Comparison of ENCODE assay signal across 19 cellular contexts in the genomic region with DNA sequence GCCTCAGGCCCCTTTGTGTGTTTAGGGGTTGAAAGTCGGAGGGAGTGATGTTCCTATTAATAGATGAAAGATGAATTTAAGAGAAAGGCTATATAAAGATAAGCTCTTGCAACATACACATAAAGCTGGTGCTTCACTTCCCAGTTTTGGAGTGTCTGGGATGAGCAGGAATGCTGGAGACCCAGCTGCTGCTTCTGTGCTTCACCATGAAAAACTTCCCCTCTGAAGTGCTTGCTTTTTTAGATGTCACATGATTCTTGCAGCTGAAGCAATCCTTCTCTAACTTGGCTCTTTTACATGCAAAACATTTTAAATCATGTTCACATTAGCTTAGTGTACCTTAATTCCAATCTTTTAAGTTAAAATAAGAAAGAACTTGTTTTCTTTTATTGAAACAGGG. TPM values are rescaled to one million over a fixed set of nuclear protein-coding genes. Genes with fewer than 3 reads are reported as not detected.
"Had no signal": no experiment of that assay in that cellular context is flagged by ENCODE, and none has a peak within 500 bp of the region (broad histone marks: within the 10 kb centered on the region; RNA-seq: fewer than 3 reads in every experiment).

No MANE protein-coding gene starts in this region.

- H3K27ac ChIP-seq: heart left ventricle, parathyroid adenoma, right atrium auricular region had no signal

- H3K36me3 ChIP-seq: heart left ventricle, right atrium auricular region had no signal

- H3K27me3 ChIP-seq: heart left ventricle, right atrium auricular region had no signal

- H3K4me1 Mint-ChIP-seq: activated B cell treated with CpG ODN at 0.5 μM for 24 hours; activated CD4-positive, alpha-beta T cell treated with anti-CD3 and anti-CD28 coated beads, Interleukin-2, amount 10 ng/mL, durations not matched to agents 7 days and 5 days; activated T-helper 17 cell treated with anti-CD3 and anti-CD28 coated beads, Interleukin-2, amount 50 U/mL, for 72 hours had no signal

- H3K27ac Mint-ChIP-seq: activated B cell treated with CpG ODN at 0.5 μM for 24 hours; activated CD4-positive, alpha-beta T cell treated with anti-CD3 and anti-CD28 coated beads, Interleukin-2, amount 10 ng/mL, durations not matched to agents 7 days and 5 days; activated naive CD4-positive, alpha-beta T cell treated with anti-CD3 and anti-CD28 coated beads for 36 hours; activated T-helper 17 cell treated with anti-CD3 and anti-CD28 coated beads, Interleukin-2, amount 50 U/mL, for 72 hours; nephron progenitor cell; T-helper 1 cell treated with Interleukin-12 subunit alpha and Interleukin-12 subunit beta and Interleukin-4 antibody, amounts not matched to agents 30 μg/mL and 1 μg/mL, for 36 hours; type B pancreatic cell had no signal

- H3K4me3 ChIP-seq: heart left ventricle, right atrium auricular region had no signal

- H3K4me3 Mint-ChIP-seq: activated B cell treated with CpG ODN at 0.5 μM for 24 hours; activated CD4-positive, alpha-beta T cell treated with anti-CD3 and anti-CD28 coated beads, Interleukin-2, amount 10 ng/mL, durations not matched to agents 7 days and 5 days; activated naive CD4-positive, alpha-beta T cell treated with anti-CD3 and anti-CD28 coated beads for 36 hours; activated T-helper 17 cell treated with anti-CD3 and anti-CD28 coated beads, Interleukin-2, amount 50 U/mL, for 72 hours; brain; nephron progenitor cell; T-helper 1 cell treated with Interleukin-12 subunit alpha and Interleukin-12 subunit beta and Interleukin-4 antibody, amounts not matched to agents 30 μg/mL and 1 μg/mL, for 36 hours; type B pancreatic cell had no signal

- DNase-seq: activated B cell treated with CpG ODN at 0.5 μM for 24 hours; activated CD4-positive, alpha-beta T cell treated with anti-CD3 and anti-CD28 coated beads, Interleukin-2, amount 10 ng/mL, durations not matched to agents 7 days and 5 days; activated naive CD4-positive, alpha-beta T cell treated with anti-CD3 and anti-CD28 coated beads for 36 hours; activated T-cell treated with anti-CD3 and anti-CD28 coated beads for 4 hours; amniotic stem cell; cerebellar nuclear complex; dermis blood vessel endothelial cell; heart left ventricle; nephron progenitor cell; stimulated activated naive CD4-positive, alpha-beta T cell had no signal

- H3K36me3 Mint-ChIP-seq: type B pancreatic cell had no signal

- H3K4me1 ChIP-seq: heart left ventricle, parathyroid adenoma, right atrium auricular region had no signal

- H3K9me3 Mint-ChIP-seq: activated CD4-positive, alpha-beta T cell treated with anti-CD3 and anti-CD28 coated beads, Interleukin-2, amount 10 ng/mL, durations not matched to agents 7 days and 5 days; activated naive CD4-positive, alpha-beta T cell treated with anti-CD3 and anti-CD28 coated beads for 36 hours; activated T-helper 17 cell treated with anti-CD3 and anti-CD28 coated beads, Interleukin-2, amount 50 U/mL, for 72 hours; T-helper 1 cell treated with Interleukin-12 subunit alpha and Interleukin-12 subunit beta and Interleukin-4 antibody, amounts not matched to agents 30 μg/mL and 1 μg/mL, for 36 hours; type B pancreatic cell had no signal

- FAIRE-seq: frontal cortex, islet of Langerhans had no signal

- H3K9me3 ChIP-seq: heart left ventricle had no signal

- H3K27me3 Mint-ChIP-seq: activated CD4-positive, alpha-beta T cell treated with anti-CD3 and anti-CD28 coated beads, Interleukin-2, amount 10 ng/mL, durations not matched to agents 7 days and 5 days; type B pancreatic cell had no signal

RNA-seq across cellular contexts. Expression of a gene that starts 19.7 kb away (rescaled TPM):
- total RNA-seq: activated B cell treated with CpG ODN at 0.5 μM for 24 hours; activated CD4-positive, alpha-beta T cell treated with anti-CD3 and anti-CD28 coated beads, Interleukin-2, amount 10 ng/mL, durations not matched to agents 7 days and 5 days; activated CD8-positive, alpha-beta memory T cell treated with anti-CD3 and anti-CD28 coated beads for 36 hours; activated naive CD4-positive, alpha-beta T cell treated with anti-CD3 and anti-CD28 coated beads for 36 hours; activated T-helper 17 cell treated with anti-CD3 and anti-CD28 coated beads, Interleukin-2, amount 50 U/mL, for 72 hours had no signal
